14 cellular contexts compared by ENCODE assay signal in genomic region chr4:11904117-11904535, GRCh38.
A peak's percentile ranks its signal among the peaks of the same experiment; 100 is the strongest.
DNase-seq lines count a peak whose midpoint lies in the region; ATAC-seq and TF ChIP-seq lines count a peak whose summit lies in the region.
"Had no signal": no experiment of that assay in that cellular context is flagged by ENCODE, and none has a peak within 500 bp of the region (broad histone marks: within the 10 kb centered on the region; RNA-seq: fewer than 3 reads in every experiment).

No MANE protein-coding gene starts in this region.

- no peaks in the 10 kb centered on the region for H3K36me3 Mint-ChIP-seq in MCF 10A (ENCODE audit: insufficient read depth, unreplicated experiment)
- H3K36me3 Mint-ChIP-seq in activated T-cell treated with anti-CD3 and anti-CD28 coated beads, Interleukin-2, amount 50 U/mL, for 24 hours (ENCODE audit: low read depth): no peaks in the 10 kb centered on the region
- H3K36me3 Mint-ChIP-seq: CD4-positive, alpha-beta memory T cell had no signal

- no peaks in the 10 kb centered on the region for H3K4me1 ChIP-seq in mammary epithelial cell (ENCODE audit: insufficient read depth, low read length)
- H3K4me1 ChIP-seq in heart right ventricle: peaks cover 5 to 25% (median 16%) of the 10 kb centered on the region in 9 donors
- no peaks in the 10 kb centered on the region for H3K4me1 ChIP-seq in uterus

- 56% methylated on average over 2 of the region's 2 CpGs for WGBS in mammary epithelial cell (ENCODE audit: low coverage, missing lambda C conversion rate)
- 2 to 3% methylated on average over 2 of the region's 2 CpGs for WGBS in heart right ventricle, 2 donors

- H3K4me3 ChIP-seq in mammary epithelial cell (replicated peaks in 1 of 3; ENCODE audit: insufficient read depth in 1 of 3, low read depth in 2 of 3, low read length in 3 of 3): no peak overlapping the region
- H3K4me3 ChIP-seq in heart right ventricle: no peak overlapping the region
- no peak overlapping the region for H3K4me3 ChIP-seq in uterus

- dilution Hi-C loops in mammary epithelial cell (cut with HindIII; ENCODE audit: low sequenced_read_pairs): no loop called here

- DNase-seq in mammary epithelial cell (peak; percentile 3), MCF 10A (ENCODE audit: unreplicated experiment) (no peak), heart right ventricle (peak; percentile 60 to 72), omental fat pad (ENCODE audit: low spot score) (no peak), uterus (peak; percentile 47 to 76)
- DNase-seq in activated T-cell treated with anti-CD3 and anti-CD28 coated beads, Interleukin-2, amount 50 U/mL, for 24 hours: no peak
- no peak for DNase-seq in stimulated activated naive CD4-positive, alpha-beta T cell treated with Interleukin-2 at 50 U/mL for 16 hours (lab: John Stamatoyannopoulos, UW)
- DNase-seq: activated CD4-positive, alpha-beta T cell treated with anti-CD3 and anti-CD28 coated beads for 4 hours; activated T-cell treated with anti-CD3 and anti-CD28 coated beads, Interleukin-2, amount 50 U/mL, for 4 hours; CD4-positive, alpha-beta memory T cell; erythroblast; stimulated activated CD4-positive, alpha-beta T cell treated with anti-CD3 and anti-CD28 coated beads, Interleukin-2, amount 100 ng/mL, for 48 hours; T-helper 2 cell had no signal

- H3K4me1 Mint-ChIP-seq in MCF 10A (ENCODE audit: insufficient read depth, unreplicated experiment): peaks cover 5% of the 10 kb centered on the region
- no peaks in the 10 kb centered on the region for H3K4me1 Mint-ChIP-seq in activated T-cell treated with anti-CD3 and anti-CD28 coated beads, Interleukin-2, amount 50 U/mL, for 24 hours (ENCODE audit: low read depth)
- H3K4me1 Mint-ChIP-seq: CD4-positive, alpha-beta memory T cell had no signal

- H3K9ac ChIP-seq in mammary epithelial cell (ENCODE audit: insufficient read depth, low read length): no peak overlapping the region

- H3K27me3 ChIP-seq in mammary epithelial cell (ENCODE audit: insufficient read depth, low read length): no peaks in the 10 kb centered on the region
- no peaks in the 10 kb centered on the region for H3K27me3 ChIP-seq in heart right ventricle
- H3K27me3 ChIP-seq in uterus: no peaks in the 10 kb centered on the region

- no peak overlapping the region for H3K4me2 ChIP-seq in mammary epithelial cell (ENCODE audit: insufficient read depth, low read depth, low read length)

- no peak for TF ChIP-seq CTCF in mammary epithelial cell (conservative IDR thresholded peaks at IDR 0.05 in 1 of 2, IDR thresholded peaks at IDR 0.05 in 1 of 2; ENCODE audit: extremely low read depth in 1 of 2, insufficient read depth in 1 of 2, low read depth in 1 of 2, low read length in 2 of 2)
- TF ChIP-seq CTCF in MCF 10A (IDR thresholded peaks at IDR 0.05; ENCODE audit: unreplicated experiment): no peak
- TF ChIP-seq CTCF in heart right ventricle (IDR thresholded peaks at IDR 0.05): no peak
- no peak for TF ChIP-seq CTCF in omental fat pad (IDR thresholded peaks at IDR 0.05)
- TF ChIP-seq CTCF in uterus (IDR thresholded peaks at IDR 0.05): no peak

- ATAC-seq in heart right ventricle (peak; percentile 72 to 96 (median 90)), omental fat pad (ENCODE audit: low FRiP score) (peak; percentile 90), HG03439 (IDR thresholded peaks at IDR 0.05; ENCODE audit: unreplicated experiment) (no peak)
- ATAC-seq: activated T-cell treated with anti-CD3 and anti-CD28 coated beads, Interleukin-2, amount 50 U/mL, for 4 hours had no signal

- no peaks in the 10 kb centered on the region for H3K27me3 Mint-ChIP-seq in MCF 10A (ENCODE audit: insufficient read depth, unreplicated experiment)
- no peaks in the 10 kb centered on the region for H3K27me3 Mint-ChIP-seq in activated T-cell treated with anti-CD3 and anti-CD28 coated beads, Interleukin-2, amount 50 U/mL, for 24 hours
- H3K27me3 Mint-ChIP-seq: CD4-positive, alpha-beta memory T cell had no signal

- H3K27ac ChIP-seq in mammary epithelial cell (ENCODE audit: insufficient read depth, low read depth, low read length) (no peak overlapping the region), heart right ventricle (peak overlapping the region; percentile 33 to 76 (median 62)), uterus (peak overlapping the region; percentile 44 to 60)

- peaks cover 3% of the 10 kb centered on the region for H3K9me3 Mint-ChIP-seq in MCF 10A (ENCODE audit: unreplicated experiment)
- H3K9me3 Mint-ChIP-seq in activated T-cell treated with anti-CD3 and anti-CD28 coated beads, Interleukin-2, amount 50 U/mL, for 24 hours: peaks cover under 1% of the 10 kb centered on the region

- intact Hi-C loops in mammary epithelial cell (cut with micrococcal nuclease) (no loop called here), MCF 10A (cut with micrococcal nuclease) (no loop called here), heart right ventricle (cut with DNase I) (no loop called here), uterus (cut with DNase I; ENCODE audit: low total_unique reads) (no loop called here)

- no peaks in the 10 kb centered on the region for H3K79me2 ChIP-seq in mammary epithelial cell (ENCODE audit: insufficient read depth, low read length)

- no peak overlapping the region for H3K4me3 Mint-ChIP-seq in MCF 10A (ENCODE audit: unreplicated experiment)
- no peak overlapping the region for H3K4me3 Mint-ChIP-seq in activated T-cell treated with anti-CD3 and anti-CD28 coated beads, Interleukin-2, amount 50 U/mL, for 24 hours
- H3K4me3 Mint-ChIP-seq: activated T-cell treated with anti-CD3 and anti-CD28 coated beads, Interleukin-2, amount 50 U/mL, for 4 hours; CD4-positive, alpha-beta memory T cell had no signal

- H3K27ac Mint-ChIP-seq in MCF 10A (ENCODE audit: low read depth, unreplicated experiment): no peak overlapping the region
- H3K27ac Mint-ChIP-seq in activated T-cell treated with anti-CD3 and anti-CD28 coated beads, Interleukin-2, amount 50 U/mL, for 24 hours: no peak overlapping the region
- H3K27ac Mint-ChIP-seq: CD4-positive, alpha-beta memory T cell had no signal

- TF ChIP-seq POLR2A in uterus (IDR thresholded peaks at IDR 0.05): no peak

- no TSS peak for BruUV-seq in mammary epithelial cell (replicated peaks; lab: Mats Ljungman, UMichigan)
- BruUV-seq in MCF 10A (replicated peaks; lab: Mats Ljungman, UMichigan): no TSS peak

- H4K20me1 ChIP-seq in mammary epithelial cell (ENCODE audit: insufficient read depth, low read length): no peaks in the 10 kb centered on the region

- H2AFZ ChIP-seq in mammary epithelial cell (ENCODE audit: low read depth, low read length): no peak overlapping the region

- H3K9me3 ChIP-seq in mammary epithelial cell (replicated peaks; ENCODE audit: insufficient read depth, low read length) (no peaks in the 10 kb centered on the region), heart right ventricle (no peaks in the 10 kb centered on the region), uterus (no peaks in the 10 kb centered on the region)

- CTCF ChIA-PET in mammary epithelial cell (lab: Charles Lee; ENCODE audit: low non-redundant PET) (no interaction called here), MCF 10A (lab: Yijun Ruan, JAX) (interaction anchor here (0.9 kb wide), 1 partner anchor 119 kb away, joined by 3 read pairs; no protein-coding TSS in a partner anchor)

- in situ Hi-C loops in mammary epithelial cell (cut with MboI; ENCODE audit: low sequenced_read_pairs in 2 of 2): no loop called here

- POLR2A ChIA-PET in MCF 10A (lab: Yijun Ruan, JAX): interaction anchor here (0.6 kb wide), 1 partner anchor 164 kb away, joined by 5 read pairs; no protein-coding TSS in a partner anchor

- H3K36me3 ChIP-seq in mammary epithelial cell (ENCODE audit: insufficient read depth, low read length): no peaks in the 10 kb centered on the region
- H3K36me3 ChIP-seq in heart right ventricle: no peaks in the 10 kb centered on the region
- H3K36me3 ChIP-seq in uterus: no peaks in the 10 kb centered on the region

Comparison
In these comparisons a context has a peak if more than half of its experiments do, and no peak if none do; other contexts are left out.
1. DNase-seq: peak in mammary epithelial cell (single experiment), heart right ventricle (2 of 2) and uterus (2 of 2); none in MCF 10A (single experiment), omental fat pad (single experiment), activated T-cell treated with anti-CD3 and anti-CD28 coated beads, Interleukin-2, amount 50 U/mL, for 24 hours (single experiment) and stimulated activated naive CD4-positive, alpha-beta T cell treated with Interleukin-2 at 50 U/mL for 16 hours (single experiment).